ENCODE assay signal across 18 cellular contexts in the genomic region with DNA sequence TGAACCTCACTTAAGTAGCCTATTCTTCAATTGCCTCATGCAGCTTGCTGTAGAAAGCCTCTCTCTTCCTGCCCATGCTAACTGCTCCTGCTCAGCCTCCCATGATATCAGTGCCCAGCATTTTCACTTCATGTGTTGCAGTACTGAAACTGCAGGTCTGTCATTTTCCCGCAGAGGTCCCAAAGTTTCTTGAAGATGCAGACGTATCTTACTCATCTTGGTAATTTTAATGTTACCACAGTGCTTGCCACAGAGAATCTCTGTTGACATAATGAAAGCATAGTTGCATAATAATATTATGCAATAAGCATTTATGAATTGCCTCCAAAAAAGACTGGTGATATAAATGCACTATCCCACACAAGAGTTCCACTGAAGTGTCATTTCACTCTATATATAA.
A peak's percentile ranks its signal among the peaks of the same experiment; 100 is the strongest.
DNase-seq lines count a peak whose midpoint lies in the region; ATAC-seq, FAIRE-seq and TF ChIP-seq lines count a peak whose summit lies in the region.
"Had no signal": no experiment of that assay in that cellular context is flagged by ENCODE, and none has a peak within 500 bp of the region (broad histone marks: within the 10 kb centered on the region; RNA-seq: fewer than 3 reads in every experiment).

No MANE protein-coding gene starts in this region.

- TF ChIP-seq CTCF in A549 (IDR thresholded peaks at IDR 0.05) (no peak), WTC11 (IDR thresholded peaks at IDR 0.05) (no peak), endodermal cell (conservative IDR thresholded peaks at IDR 0.05) (no peak)

- H3K4me3 Mint-ChIP-seq in WTC11 (no peak overlapping the region), endodermal cell (no peak overlapping the region)
- H3K4me3 Mint-ChIP-seq: brain had no signal

- no peaks in the 10 kb centered on the region for H3K27me3 ChIP-seq in endodermal cell (ENCODE audit: control insufficient read depth, insufficient read depth, low read length, poor library complexity, severe bottlenecking)

- no peak for FAIRE-seq in A549 (lab: Jason Lieb, UNC)

- H3K9me3 Mint-ChIP-seq in WTC11: peaks cover 7% of the 10 kb centered on the region
- H3K9me3 Mint-ChIP-seq in endodermal cell: no peaks in the 10 kb centered on the region

- H3K36me3 ChIP-seq in endodermal cell (ENCODE audit: control insufficient read depth, insufficient read depth, low read length): no peaks in the 10 kb centered on the region
- H3K36me3 ChIP-seq: thoracic aorta had no signal

- H3K27me3 Mint-ChIP-seq in WTC11 (ENCODE audit: low read depth) (no peaks in the 10 kb centered on the region), endodermal cell (ENCODE audit: insufficient read depth) (no peaks in the 10 kb centered on the region)
- H3K27me3 Mint-ChIP-seq: brain had no signal

- no peak for TF ChIP-seq EP300 in A549 (IDR thresholded peaks at IDR 0.05)

- H3K4me2 ChIP-seq in A549: no peak overlapping the region

- TF ChIP-seq POLR2A in A549 (IDR thresholded peaks at IDR 0.05; ENCODE audit: low read length): no peak

- H3K27ac Mint-ChIP-seq in WTC11 (no peak overlapping the region), endodermal cell (no peak overlapping the region)

- CTCF ChIA-PET in A549 (lab: Yijun Ruan, JAX): interaction anchor here (1.0 kb wide), 1 partner anchor 10 kb away, joined by 3 read pairs; no protein-coding TSS in a partner anchor
- CTCF ChIA-PET in WTC11 (lab: Charles Lee): no interaction called here

- 26% methylated on average over 2 of the region's 2 CpGs for WGBS in A549 (ENCODE audit: missing lambda C conversion rate)
- WGBS in endodermal cell (ENCODE audit: insufficient coverage in 1 of 2, insufficient read length in 1 of 2), 2 experiments: 83 to 100% methylated on average over 1 to 2 of the region's 2 CpGs

- DNase-seq in A549 (ENCODE audit: low read depth in 1 of 2, low spot score in 1 of 2) (no peak), OCI-M1 (lab: John Stamatoyannopoulos, UW) (peak; percentile 17), inferior parietal cortex (ENCODE audit: extremely low spot score) (peak; percentile 51), WTC11 (ENCODE audit: low spot score) (no peak), endodermal cell (no peak)
- DNase-seq: activated naive CD4-positive, alpha-beta T cell; Calu3; foreskin fibroblast; mucosa of descending colon; NCI-H1436 treated with DMSO at 0.1 percent for 48 hours; NCI-H526 treated with DMSO at 0.1 percent for 48 hours; SHP77 treated with DMSO at 0.1 percent for 48 hours; stimulated activated CD4-positive, alpha-beta T cell treated with anti-CD3 and anti-CD28 coated beads, Interleukin-15, amount 100 ng/mL, for 24 hours had no signal

- no peak for TF ChIP-seq RAD21 in A549 (conservative IDR thresholded peaks at IDR 0.05 in 1 of 2, IDR thresholded peaks at IDR 0.05 in 1 of 2)

- H3K4me1 ChIP-seq in A549 (no peaks in the 10 kb centered on the region), endodermal cell (ENCODE audit: control insufficient read depth, insufficient read depth, low read length) (no peaks in the 10 kb centered on the region)

- POLR2A ChIA-PET in A549 (lab: Yijun Ruan, JAX): no interaction called here
- POLR2A ChIA-PET in WTC11 (lab: Charles Lee): no interaction called here

- no peak overlapping the region for H3K4me3 ChIP-seq in A549
- H3K4me3 ChIP-seq in endodermal cell (ENCODE audit: low read length): no peak overlapping the region
- H3K4me3 ChIP-seq: mucosa of descending colon, thoracic aorta had no signal

- ATAC-seq in A549 (no peak), HG02852 (IDR thresholded peaks at IDR 0.05; ENCODE audit: unreplicated experiment) (peak; percentile 75), GM21515 (IDR thresholded peaks at IDR 0.05; ENCODE audit: unreplicated experiment) (no peak), WTC11 (no peak), GM19463 (IDR thresholded peaks at IDR 0.05; ENCODE audit: unreplicated experiment) (no peak)
- ATAC-seq: mucosa of descending colon had no signal

- H3K27ac ChIP-seq in A549 (no peak overlapping the region), endodermal cell (ENCODE audit: low read depth, low read length) (no peak overlapping the region)
- H3K27ac ChIP-seq: thoracic aorta had no signal

- no peaks in the 10 kb centered on the region for H3K9me3 ChIP-seq in A549
- no peaks in the 10 kb centered on the region for H3K9me3 ChIP-seq in endodermal cell (ENCODE audit: control insufficient read depth, low read length)
- H3K9me3 ChIP-seq: mucosa of descending colon, thoracic aorta had no signal

- H3K36me3 Mint-ChIP-seq in WTC11 (no peaks in the 10 kb centered on the region), endodermal cell (ENCODE audit: low read depth) (no peaks in the 10 kb centered on the region)

- H3K4me1 Mint-ChIP-seq in WTC11 (peaks cover 7% of the 10 kb centered on the region), endodermal cell (no peaks in the 10 kb centered on the region)

- H3K9ac ChIP-seq in endodermal cell (ENCODE audit: extremely low read depth, low read length, poor library complexity, severe bottlenecking): no peak overlapping the region

TF ChIP-seq in A549, 52 proteins besides CTCF, POLR2A, EP300 and RAD21:
- TF ChIP-seq SMC3 (IDR thresholded peaks at IDR 0.05): no peak
- peak; percentile 13 to 44; a peak in 1 of 4 replicates for TF ChIP-seq CEBPB (IDR thresholded peaks at IDR 0.05)

TF ChIP-seq in WTC11, 78 proteins besides CTCF, POLR2A, EP300 and RAD21:
- no peak for TF ChIP-seq KAT7 (CRISPR knock-in tag; IDR thresholded peaks at IDR 0.05; ENCODE audit: borderline replicate concordance)
- TF ChIP-seq CDX4 (CRISPR knock-in tag; IDR thresholded peaks at IDR 0.05; ENCODE audit: borderline replicate concordance): no peak
- no peak for TF ChIP-seq ELF4 (CRISPR knock-in tag; IDR thresholded peaks at IDR 0.05; ENCODE audit: low read depth)
- TF ChIP-seq NR1H2 (CRISPR knock-in tag; IDR thresholded peaks at IDR 0.05): no peak

Comparison
In these comparisons a context has a peak if more than half of its experiments do, and no peak if none do; other contexts are left out.
1. DNase-seq: peak in OCI-M1 (single experiment) and inferior parietal cortex (single experiment); none in A549 (0 of 2), WTC11 (single experiment) and endodermal cell (single experiment).